1 cellular context compared by ENCODE assay signal in genomic region chr7:2510130-2510776, GRCh38.
TF ChIP-seq lines count a peak whose summit lies in the region.

No MANE protein-coding gene starts in this region.

TF ChIP-seq in H1, 55 proteins besides CTCF, POLR2A, EP300 and RAD21:
- TF ChIP-seq TBP (IDR thresholded peaks at IDR 0.05; ENCODE audit: low read depth, low read length) (no peak), EGR1 (IDR thresholded peaks at IDR 0.05; ENCODE audit: borderline replicate concordance, low read depth, low read length) (no peak), TAF1 (IDR thresholded peaks at IDR 0.05; ENCODE audit: low read depth, low read length) (no peak), E2F6 (IDR thresholded peaks at IDR 0.05) (no peak), KDM1A (IDR thresholded peaks at IDR 0.05; ENCODE audit: borderline replicate concordance, low read length) (peak; percentile 43; the same call in 1 of the 2 replicates), BACH1 (IDR thresholded peaks at IDR 0.05; ENCODE audit: low read length) (no peak)
